In the genomic region with DNA sequence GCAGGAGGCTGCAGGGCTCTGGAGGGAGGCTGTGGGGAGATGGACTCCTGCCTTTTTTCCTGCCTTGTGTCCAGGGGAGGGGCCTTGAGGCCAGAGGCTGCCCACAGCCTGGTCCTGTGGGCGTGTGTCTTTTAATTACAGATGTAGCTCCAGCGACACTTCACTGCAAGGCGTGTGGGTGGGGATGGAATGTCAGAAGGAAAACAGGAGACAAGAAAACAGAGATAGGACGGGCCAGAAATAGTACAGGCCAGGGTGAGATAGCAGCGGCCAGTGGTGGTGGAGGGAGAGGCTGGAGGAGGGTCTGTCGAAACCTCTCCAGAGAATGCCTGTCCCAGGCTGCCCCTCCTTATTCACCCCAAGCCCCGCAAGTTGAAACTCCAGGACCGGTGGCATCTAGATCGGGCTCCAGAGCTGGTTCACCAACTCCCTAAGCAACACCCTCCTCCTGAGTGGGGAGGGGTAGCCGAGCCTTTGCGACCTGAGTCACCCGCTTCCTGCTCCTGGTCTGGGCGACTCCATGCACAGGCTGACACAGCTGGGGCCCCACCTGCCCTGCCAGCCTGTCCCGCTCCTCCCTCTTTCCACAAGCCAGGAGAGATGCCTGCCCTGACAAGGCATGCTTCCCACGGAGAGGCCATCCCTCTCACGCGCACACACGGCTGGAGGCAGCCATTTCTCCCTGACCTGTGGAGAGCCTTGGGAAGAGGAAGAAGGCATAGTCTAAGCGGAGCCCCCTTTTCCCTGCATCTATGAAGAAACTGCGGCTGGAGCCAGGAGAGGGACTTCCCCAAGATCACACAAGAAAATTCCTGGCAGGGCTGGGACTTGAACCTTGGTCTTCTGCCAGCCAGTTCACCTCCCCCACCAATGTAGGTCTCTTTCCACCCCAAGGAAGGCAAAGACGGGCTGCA, we compare ENCODE assay signal across 9 cellular contexts. TPM values are rescaled to one million over a fixed set of nuclear protein-coding genes. Genes with fewer than 3 reads are reported as not detected.
DNase-seq lines count a peak whose midpoint lies in the region; ATAC-seq and TF ChIP-seq lines count a peak whose summit lies in the region.
"Had no signal": no experiment of that assay in that cellular context is flagged by ENCODE, and none has a peak within 500 bp of the region (broad histone marks: within the 10 kb centered on the region; RNA-seq: fewer than 3 reads in every experiment).

No MANE protein-coding gene starts in this region.

- H3K36me3 Mint-ChIP-seq in activated naive CD8-positive, alpha-beta T cell treated with anti-CD3 and anti-CD28 coated beads, Interleukin-2, amount 50 U/mL, for 24 hours (ENCODE audit: low read depth) = no peaks in the 10 kb centered on the region
- H3K36me3 Mint-ChIP-seq in activated naive CD8-positive, alpha-beta T cell treated with anti-CD3 and anti-CD28 coated beads for 36 hours = no peaks in the 10 kb centered on the region
- no peaks in the 10 kb centered on the region for H3K36me3 Mint-ChIP-seq in CD14-positive monocyte

- H3K36me3 ChIP-seq in lung (ENCODE audit: control insufficient read depth in 2 of 2, insufficient read depth in 2 of 2, low read length in 2 of 2) = no peaks in the 10 kb centered on the region

- ATAC-seq in activated naive CD8-positive, alpha-beta T cell treated with anti-CD3 and anti-CD28 coated beads, Interleukin-2, amount 50 U/mL, for 24 hours = peak; percentile 57
- peak; percentile 86 for ATAC-seq in lung (ENCODE audit: insufficient read depth, low FRiP score)
- ATAC-seq in HG03139 (IDR thresholded peaks at IDR 0.05; ENCODE audit: unreplicated experiment) = no peak

- H3K4me1 Mint-ChIP-seq in activated naive CD8-positive, alpha-beta T cell treated with anti-CD3 and anti-CD28 coated beads, Interleukin-2, amount 50 U/mL, for 24 hours = peaks cover 4% of the 10 kb centered on the region
- H3K4me1 Mint-ChIP-seq in activated naive CD8-positive, alpha-beta T cell treated with anti-CD3 and anti-CD28 coated beads for 36 hours = peaks cover 11% of the 10 kb centered on the region
- H3K4me1 Mint-ChIP-seq in CD14-positive monocyte = peaks cover 35% of the 10 kb centered on the region

- no peak for DNase-seq in activated naive CD8-positive, alpha-beta T cell treated with anti-CD3 and anti-CD28 coated beads, Interleukin-2, amount 50 U/mL, for 24 hours
- DNase-seq in activated naive CD8-positive, alpha-beta T cell treated with anti-CD3 and anti-CD28 coated beads for 36 hours = no peak
- peak; percentile 49 to 90 for DNase-seq in cardiac fibroblast (ENCODE audit: low read depth in 2 of 2)
- DNase-seq in lung (ENCODE audit: low spot score) = peak; percentile 71
- no peak for DNase-seq in T-helper 2 cell
- DNase-seq in CD14-positive monocyte (ENCODE audit: low spot score) = no peak
- no peak for DNase-seq in HUDEP-2 (lab: John Stamatoyannopoulos, UW; ENCODE audit: unreplicated experiment in 76 of 76)

- peak overlapping the region; percentile 71 to 89 for H3K27ac ChIP-seq in lung (ENCODE audit: low read depth in 1 of 2, low read length in 1 of 2)

- H3K4me3 ChIP-seq in cardiac fibroblast (replicated peaks in 1 of 2; ENCODE audit: low read depth in 2 of 2, low read length in 2 of 2) (peak overlapping the region in 1 of 2 donors; percentile 13), lung (no peak overlapping the region)

- no peak overlapping the region for H3K4me3 Mint-ChIP-seq in activated naive CD8-positive, alpha-beta T cell treated with anti-CD3 and anti-CD28 coated beads, Interleukin-2, amount 50 U/mL, for 24 hours
- no peak overlapping the region for H3K4me3 Mint-ChIP-seq in activated naive CD8-positive, alpha-beta T cell treated with anti-CD3 and anti-CD28 coated beads for 36 hours
- no peak overlapping the region for H3K4me3 Mint-ChIP-seq in CD14-positive monocyte

- H3K27me3 ChIP-seq in lung (ENCODE audit: control insufficient read depth, insufficient read depth) = no peaks in the 10 kb centered on the region

- TF ChIP-seq CTCF in cardiac fibroblast (IDR thresholded peaks at IDR 0.05; ENCODE audit: low read depth, low read length) = no peak
- TF ChIP-seq CTCF in lung (IDR thresholded peaks at IDR 0.05; ENCODE audit: control extremely low read depth, extremely low read depth) = no peak
- no peak for TF ChIP-seq CTCF in CD14-positive monocyte (IDR thresholded peaks at IDR 0.05)

- H3K27ac Mint-ChIP-seq in activated naive CD8-positive, alpha-beta T cell treated with anti-CD3 and anti-CD28 coated beads, Interleukin-2, amount 50 U/mL, for 24 hours = no peak overlapping the region
- no peak overlapping the region for H3K27ac Mint-ChIP-seq in activated naive CD8-positive, alpha-beta T cell treated with anti-CD3 and anti-CD28 coated beads for 36 hours
- H3K27ac Mint-ChIP-seq in CD14-positive monocyte = peak overlapping the region in 1 of 7 donors; percentile 15

- H3K9me3 ChIP-seq in lung (ENCODE audit: control insufficient read depth in 2 of 2, insufficient read depth in 1 of 2, low read length in 1 of 2) = no peaks in the 10 kb centered on the region

- 25 to 30% methylated on average over 21 of the region's 21 CpGs for WGBS in lung, 2 donors

- intact Hi-C loops in CD14-positive monocyte (cut with micrococcal nuclease) = no loop called here

- H3K27me3 Mint-ChIP-seq in activated naive CD8-positive, alpha-beta T cell treated with anti-CD3 and anti-CD28 coated beads, Interleukin-2, amount 50 U/mL, for 24 hours = peaks cover 4% of the 10 kb centered on the region
- peaks cover 5% of the 10 kb centered on the region for H3K27me3 Mint-ChIP-seq in activated naive CD8-positive, alpha-beta T cell treated with anti-CD3 and anti-CD28 coated beads for 36 hours
- H3K27me3 Mint-ChIP-seq in CD14-positive monocyte (ENCODE audit: low read depth in 3 of 3) = peaks cover 2 to 7% (median 5%) of the 10 kb centered on the region in 3 donors

- H3K4me1 ChIP-seq in lung (ENCODE audit: control insufficient read depth in 2 of 2, insufficient read depth in 2 of 2, low read length in 2 of 2) = peaks cover 5 to 24% of the 10 kb centered on the region in 2 donors

- H3K9me3 Mint-ChIP-seq in activated naive CD8-positive, alpha-beta T cell treated with anti-CD3 and anti-CD28 coated beads, Interleukin-2, amount 50 U/mL, for 24 hours = no peaks in the 10 kb centered on the region
- no peaks in the 10 kb centered on the region for H3K9me3 Mint-ChIP-seq in activated naive CD8-positive, alpha-beta T cell treated with anti-CD3 and anti-CD28 coated beads for 36 hours
- H3K9me3 Mint-ChIP-seq in CD14-positive monocyte = peaks cover 0 to 2% (median 0%) of the 10 kb centered on the region in 7 donors

RNA-seq across cellular contexts. Expression of a gene that starts 6.6 kb away (rescaled TPM):
- total RNA-seq in activated naive CD8-positive, alpha-beta T cell treated with anti-CD3 and anti-CD28 coated beads for 36 hours = 1 to 10 TPM; 2.7 to 3.7 TPM
- total RNA-seq in lung = 100 to 1,000 TPM; 118 to 150 TPM
- 10 to 100 TPM; 60.9 to 83.6 TPM for polyA plus RNA-seq in lung
- polyA plus RNA-seq in CD14-positive monocyte = 10 to 100 TPM; 14.0 to 15.4 TPM

RNA-seq across cellular contexts. Expression of a gene that starts 18.7 kb away (rescaled TPM):
- total RNA-seq in activated naive CD8-positive, alpha-beta T cell treated with anti-CD3 and anti-CD28 coated beads for 36 hours = 1 to 10 TPM; 1.5 to 1.8 TPM
- 10 to 100 TPM; 12.3 to 13.2 TPM for total RNA-seq in lung
- polyA plus RNA-seq in lung = 1 to 10 TPM; 6.8 to 9.6 TPM
- under 1 TPM; 0.16 to 0.46 TPM for polyA plus RNA-seq in CD14-positive monocyte

RNA-seq across cellular contexts. Expression of a gene that starts 19.7 kb away (rescaled TPM):
- total RNA-seq in activated naive CD8-positive, alpha-beta T cell treated with anti-CD3 and anti-CD28 coated beads for 36 hours = under 1 TPM; 0.48 to 0.89 TPM
- 10 to 100 TPM; 53.2 to 64.4 TPM for total RNA-seq in lung
- polyA plus RNA-seq in lung = 10 to 100 TPM; 32.6 to 43.3 TPM
- not detected for polyA plus RNA-seq in CD14-positive monocyte

RNA-seq across cellular contexts. Expression of a gene that starts 42.9 kb away (rescaled TPM):
- total RNA-seq in activated naive CD8-positive, alpha-beta T cell treated with anti-CD3 and anti-CD28 coated beads for 36 hours = 10 to 100 TPM; 52.8 to 56.7 TPM
- 10 to 100 TPM; 36.5 to 39.4 TPM for total RNA-seq in lung
- polyA plus RNA-seq in lung (10 to 100 TPM; 34.9 to 68.5 TPM), CD14-positive monocyte (10 to 100 TPM; 13.5 to 14.2 TPM)

RNA-seq across cellular contexts. Expression of a gene that starts 44.5 kb away (rescaled TPM):
- under 1 TPM; 0.19 to 0.30 TPM for total RNA-seq in activated naive CD8-positive, alpha-beta T cell treated with anti-CD3 and anti-CD28 coated beads for 36 hours
- under 1 TPM in 1 of 2 donors, not detected in 1; 0.09 TPM for total RNA-seq in lung
- under 1 TPM; 0.08 to 0.12 TPM for polyA plus RNA-seq in lung
- not detected for polyA plus RNA-seq in CD14-positive monocyte
- total RNA-seq: pulmonary artery endothelial cell had no signal

Comparison
In these comparisons a context has a peak if more than half of its experiments do, and no peak if none do; other contexts are left out.
1. DNase-seq: peak in cardiac fibroblast (2 of 2) and lung (single experiment); none in activated naive CD8-positive, alpha-beta T cell treated with anti-CD3 and anti-CD28 coated beads, Interleukin-2, amount 50 U/mL, for 24 hours (single experiment), activated naive CD8-positive, alpha-beta T cell treated with anti-CD3 and anti-CD28 coated beads for 36 hours (single experiment), T-helper 2 cell (0 of 5), CD14-positive monocyte (single experiment) and HUDEP-2 (0 of 76).
2. RNA of a gene that starts 6.6 kb away (total RNA-seq): 118 to 150 TPM in lung; 2.7 to 3.7 TPM in activated naive CD8-positive, alpha-beta T cell treated with anti-CD3 and anti-CD28 coated beads for 36 hours; every median in the first group is over 10 times any median in the second.
3. RNA of a gene that starts 18.7 kb away (total RNA-seq): 12.3 to 13.2 TPM in lung; 1.5 to 1.8 TPM in activated naive CD8-positive, alpha-beta T cell treated with anti-CD3 and anti-CD28 coated beads for 36 hours; every median in the first group is over 4 times any median in the second.
4. RNA of a gene that starts 19.7 kb away (total RNA-seq): 53.2 to 64.4 TPM in lung; 0.48 to 0.89 TPM in activated naive CD8-positive, alpha-beta T cell treated with anti-CD3 and anti-CD28 coated beads for 36 hours; every median in the first group is over 10 times any median in the second.